7 cellular contexts compared by ENCODE assay signal in the genomic region with DNA sequence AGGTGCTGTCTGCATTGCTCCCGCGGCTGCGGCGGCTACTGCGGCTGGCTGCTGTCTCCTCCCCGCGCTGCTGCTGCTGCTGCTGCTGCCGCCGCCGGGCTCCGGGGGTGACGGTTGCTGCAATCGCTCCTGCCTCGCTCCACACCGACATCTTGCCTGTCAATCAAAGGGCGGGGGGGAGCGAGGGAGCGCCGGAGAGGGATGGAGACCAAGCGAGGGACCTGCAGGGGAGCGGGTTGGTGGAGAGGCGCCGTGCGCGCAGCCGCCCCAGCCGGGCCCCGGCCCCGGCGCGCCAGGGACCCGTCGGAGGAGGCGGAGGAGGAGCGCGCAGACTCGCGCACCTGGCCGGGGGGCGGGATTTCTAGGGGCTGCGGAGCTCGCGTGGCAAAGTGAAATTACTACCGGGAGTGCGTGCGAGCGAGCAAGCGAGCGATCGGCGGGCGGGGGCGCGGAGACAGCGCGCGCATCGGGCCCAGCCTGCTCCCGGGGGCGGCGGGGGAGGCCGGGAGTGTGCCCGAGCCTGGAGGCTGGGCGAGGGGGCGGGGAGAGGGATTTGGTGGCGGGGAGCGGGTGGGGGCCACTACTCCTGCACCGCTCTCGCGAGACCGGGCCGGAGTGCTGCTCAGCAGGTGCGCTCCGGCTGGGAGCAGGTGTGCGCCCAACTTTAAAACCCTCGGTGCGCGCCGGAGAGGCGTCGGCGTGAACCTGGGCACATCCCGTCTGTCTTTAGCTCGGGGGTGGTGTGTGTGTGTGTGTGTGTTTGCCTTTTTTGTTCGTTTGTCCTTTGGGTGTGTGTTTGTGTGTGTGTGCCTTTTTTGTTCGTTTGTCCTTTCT. TPM values are rescaled to one million over a fixed set of nuclear protein-coding genes. Genes with fewer than 3 reads are reported as not detected.
DNase-seq lines count a peak whose midpoint lies in the region; ATAC-seq and TF ChIP-seq lines count a peak whose summit lies in the region.

A gene (minus strand): TSS at position 165 of the 834 bp plus-strand sequence. CDS start 735 bp downstream, outside the sequence.

- no peaks in the 10 kb centered on the region for H3K36me3 Mint-ChIP-seq in neural progenitor cell

- no peak for TF ChIP-seq EP300 in transverse colon (IDR thresholded peaks at IDR 0.05; ENCODE audit: low read depth)

- intact Hi-C loops in transverse colon (cut with DNase I; ENCODE audit: low total_unique reads): no loop called here

- H3K27me3 ChIP-seq in neural progenitor cell (peaks cover 37% of the 10 kb centered on the region), transverse colon (peaks cover 40% of the 10 kb centered on the region)

- TF ChIP-seq POLR2A in transverse colon (IDR thresholded peaks at IDR 0.05): peak; percentile 33

- H3K9ac ChIP-seq in neural progenitor cell: peak within 1 kb of the TSS; percentile 30

- peak within 1 kb of the TSS; percentile 96 for H2AFZ ChIP-seq in neural progenitor cell (replicated peaks)

- H3K4me2 ChIP-seq in neural progenitor cell: peak within 1 kb of the TSS; percentile 99

- H3K4me1 ChIP-seq in neural progenitor cell (peaks cover 14% of the 10 kb centered on the region), transverse colon (peaks cover 0 to 16% (median 5%) of the 10 kb centered on the region in 4 donors)

- H3K9me3 ChIP-seq in neural progenitor cell (ENCODE audit: low read depth) (no peaks in the 10 kb centered on the region), transverse colon (no peaks in the 10 kb centered on the region)

- no peak within 1 kb of the TSS for H3K27ac Mint-ChIP-seq in neural progenitor cell

- H3F3A ChIP-seq in neural progenitor cell (ENCODE audit: low read depth): peaks cover 22% of the 10 kb centered on the region

- no peak within 1 kb of the TSS for H3K27ac ChIP-seq in neural progenitor cell
- H3K27ac ChIP-seq in transverse colon: peak within 1 kb of the TSS; percentile 66 to 84 (median 74)

- DNase-seq in NCI-H2196 treated with DMSO at 0.1 percent for 48 hours (lab: John Stamatoyannopoulos, UW; ENCODE audit: unreplicated experiment) (peak; percentile 95), epithelial cell of proximal tubule (ENCODE audit: low read depth) (no peak), neural progenitor cell (ENCODE audit: low spot score) (peak; percentile 94), transverse colon (peak; percentile 81)
- DNase-seq in activated CD8-positive, alpha-beta memory T cell treated with anti-CD3 and anti-CD28 coated beads for 48 hours (ENCODE audit: low read depth in 2 of 3, low spot score in 2 of 3): peak; percentile 21 to 27 (median 25)

- H4K20me1 ChIP-seq in neural progenitor cell (ENCODE audit: low read depth): no peaks in the 10 kb centered on the region

- ATAC-seq in GM18502 (IDR thresholded peaks at IDR 0.05; ENCODE audit: poor library complexity, unreplicated experiment): peak; percentile 75
- ATAC-seq in HG03025 (IDR thresholded peaks at IDR 0.05; ENCODE audit: low FRiP score, unreplicated experiment): peak; percentile 57

- H3K79me2 ChIP-seq in neural progenitor cell (ENCODE audit: low read depth): no peaks in the 10 kb centered on the region

- TF ChIP-seq CTCF in epithelial cell of proximal tubule (conservative IDR thresholded peaks at IDR 0.05; ENCODE audit: low read depth, low read length): no peak
- no peak for TF ChIP-seq CTCF in neural progenitor cell (IDR thresholded peaks at IDR 0.05)
- TF ChIP-seq CTCF in transverse colon (IDR thresholded peaks at IDR 0.05): no peak

- H3K27me3 Mint-ChIP-seq in neural progenitor cell (ENCODE audit: insufficient read depth, low read depth): peaks cover 38% of the 10 kb centered on the region

- peaks cover 14% of the 10 kb centered on the region for H3K4me1 Mint-ChIP-seq in neural progenitor cell

- H3K36me3 ChIP-seq in neural progenitor cell: no peaks in the 10 kb centered on the region
- H3K36me3 ChIP-seq in transverse colon: no peaks in the 10 kb centered on the region

- in situ Hi-C loops in transverse colon (cut with MboI; ENCODE audit: low pct_ligation_motif_present in 1 of 4, low pct_unique_long_range_greater_than_20kb in 1 of 4, low sequenced_read_pairs in 3 of 4): no loop called here

- 0 to 1% methylated on average over 5 to 51 of the region's 86 CpGs for WGBS in transverse colon (ENCODE audit: low coverage in 1 of 2), 2 donors

- H3K9me3 Mint-ChIP-seq in neural progenitor cell: peaks cover 18% of the 10 kb centered on the region

- H3K4me3 Mint-ChIP-seq in neural progenitor cell: peak within 1 kb of the TSS; percentile 89

- H3K4me3 ChIP-seq in epithelial cell of proximal tubule (ENCODE audit: low read depth, low read length) (peak within 1 kb of the TSS; percentile 62), neural progenitor cell (peak within 1 kb of the TSS; percentile 95), transverse colon (peak within 1 kb of the TSS in 3 of 4 donors; percentile 34 to 62 (median 53))

RNA-seq across cellular contexts. Expression of the gene that starts here (rescaled TPM):
- total RNA-seq in epithelial cell of proximal tubule (0.29 TPM in 2 replicates), neural progenitor cell (ENCODE audit: low replicate concordance) (0.30 and 0.59 TPM in 2 replicates), transverse colon (1 to 10 TPM in 1 of 4 donors, under 1 TPM in 3; 0.32 to 7.0 (median 0.60) TPM)

Comparison
In these comparisons a context has a peak if more than half of its experiments do, and no peak if none do; other contexts are left out.
1. Peak in DNase-seq, H3K4me3 ChIP-seq, H3K9ac ChIP-seq and H3K4me2 ChIP-seq in neural progenitor cell; RNA of the gene not detected or under 1 TPM.